ENCODE assay signal across 1 cellular context in genomic region chr9:83072498-83072897, GRCh38. TPM values are rescaled to one million over a fixed set of nuclear protein-coding genes. Genes with fewer than 3 reads are reported as not detected.
"Had no signal": no experiment of that assay in that cellular context is flagged by ENCODE, and none has a peak within 500 bp of the region (broad histone marks: within the 10 kb centered on the region; RNA-seq: fewer than 3 reads in every experiment).

No MANE protein-coding gene starts in this region.

RNA-seq across cellular contexts. Expression of gene RASEF, which starts 9.6 kb away (rescaled TPM):
- total RNA-seq: G401 had no signal
